In the genomic region with DNA sequence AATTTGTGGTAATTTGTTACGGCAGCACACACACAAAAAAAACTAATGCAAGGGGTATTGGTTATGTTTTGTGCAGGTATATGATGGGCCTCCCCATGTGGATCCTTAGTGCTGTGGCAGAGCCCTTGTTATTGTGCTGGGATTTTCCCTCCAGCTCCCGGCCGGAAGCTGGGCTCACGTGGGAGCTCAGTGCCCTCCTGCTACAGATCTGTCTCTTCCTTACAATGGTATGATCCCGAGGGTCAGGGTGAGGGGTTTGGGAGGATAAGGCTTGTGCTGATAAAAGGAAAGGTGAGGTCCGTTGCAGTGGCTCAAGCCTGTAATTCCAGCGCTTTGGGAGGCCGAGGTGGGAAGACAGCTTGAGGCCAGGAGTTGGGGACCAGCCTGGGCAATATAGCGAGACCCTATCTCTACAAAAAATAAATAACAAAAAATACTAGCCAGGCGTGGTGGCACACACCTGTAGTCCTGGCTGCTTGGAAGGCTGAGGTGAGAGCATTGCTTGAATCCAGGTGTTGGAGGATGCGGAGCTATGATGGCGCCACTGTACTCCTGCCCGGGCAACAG, we compare ENCODE assay signal across 9 cellular contexts. TPM values are rescaled to one million over a fixed set of nuclear protein-coding genes. Genes with fewer than 3 reads are reported as not detected.
A peak's percentile ranks its signal among the peaks of the same experiment; 100 is the strongest.
DNase-seq lines count a peak whose midpoint lies in the region; ATAC-seq, FAIRE-seq and TF ChIP-seq lines count a peak whose summit lies in the region.
"Had no signal": no experiment of that assay in that cellular context is flagged by ENCODE, and none has a peak within 500 bp of the region (broad histone marks: within the 10 kb centered on the region; RNA-seq: fewer than 3 reads in every experiment).

No MANE protein-coding gene starts in this region.

- H3K27ac ChIP-seq in A549 = peak overlapping the region; percentile 84 to 96
- no peak overlapping the region for H3K27ac ChIP-seq in HCT116 (ENCODE audit: low read depth, low read length)

- peak overlapping the region; percentile 94 for H3K27ac Mint-ChIP-seq in mesothelial cell of epicardium

- no peak for TF ChIP-seq EP300 in A549 (IDR thresholded peaks at IDR 0.05)

- H3K4me1 ChIP-seq in A549 = peaks cover 71% of the 10 kb centered on the region
- peaks cover 27 to 61% of the 10 kb centered on the region in 2 experiments for H3K4me1 ChIP-seq in HCT116 (ENCODE audit: control insufficient read depth in 1 of 2, insufficient read depth in 2 of 2, low read length in 2 of 2)
- H3K4me1 ChIP-seq in adipocyte (ENCODE audit: control insufficient read depth, insufficient read depth, low read length) = peaks cover 38% of the 10 kb centered on the region

- H3K4me1 Mint-ChIP-seq in mesothelial cell of epicardium = peaks cover 42% of the 10 kb centered on the region

- TF ChIP-seq RAD21 in A549 (conservative IDR thresholded peaks at IDR 0.05 in 1 of 2, IDR thresholded peaks at IDR 0.05 in 1 of 2) (no peak), HCT116 (IDR thresholded peaks at IDR 0.05; ENCODE audit: low read depth) (no peak)

- 92% methylated on average over 13 of the region's 13 CpGs for WGBS in A549 (ENCODE audit: missing lambda C conversion rate)

- H3K9me2 ChIP-seq in HCT116 (ENCODE audit: insufficient read depth) = no peaks in the 10 kb centered on the region

- FAIRE-seq in A549 (lab: Jason Lieb, UNC) = no peak
- no peak for FAIRE-seq in RCC 7860 (lab: Jason Lieb, UNC)

- no peak overlapping the region for H2AFZ ChIP-seq in HCT116 (ENCODE audit: low read depth, low read length, poor library complexity, severe bottlenecking)

- POLR2A ChIA-PET in A549 (lab: Yijun Ruan, JAX) (interaction anchor here (1.8 kb wide), 1 partner anchor 10 kb away, joined by 9 read pairs; no protein-coding TSS in a partner anchor), HCT116 (lab: Charles Lee) (interaction anchor here (1.4 kb wide), 1 partner anchor 28 kb away, joined by 5 read pairs; no protein-coding TSS in a partner anchor)

- CTCF ChIA-PET in A549 (lab: Yijun Ruan, JAX) = interaction anchor here (0.9 to 59.0 kb wide), 14 partner anchors 7 to 90 kb away, joined by 3 to 1532 read pairs (median 5); a partner anchor contains a TSS
- CTCF ChIA-PET in HCT116 (lab: Charles Lee) = interaction anchor here (1.0 to 4.5 kb wide), 5 partner anchors 14 to 68 kb away, joined by 3 to 25 read pairs (median 6); a partner anchor contains a TSS

- peaks cover 24% of the 10 kb centered on the region for H3K79me2 ChIP-seq in HCT116 (ENCODE audit: insufficient read depth, low read length)

- H3K9ac ChIP-seq in HCT116 (ENCODE audit: low read length) (no peak overlapping the region), adipocyte (ENCODE audit: low read length) (peak overlapping the region; percentile 85)

- no peaks in the 10 kb centered on the region for H3K27me3 Mint-ChIP-seq in mesothelial cell of epicardium (ENCODE audit: low read depth)

- H3K4me3 Mint-ChIP-seq in mesothelial cell of epicardium = peak overlapping the region; percentile 79

- no peaks in the 10 kb centered on the region for H3K36me3 ChIP-seq in HCT116 (ENCODE audit: control insufficient read depth in 1 of 2, insufficient read depth in 2 of 2, low read length in 2 of 2)
- no peaks in the 10 kb centered on the region for H3K36me3 ChIP-seq in adipocyte (ENCODE audit: control insufficient read depth, insufficient read depth, low read length, severe bottlenecking)

- H3K9me3 ChIP-seq in A549 = no peaks in the 10 kb centered on the region
- H3K9me3 ChIP-seq in HCT116 (ENCODE audit: control insufficient read depth in 1 of 2, insufficient read depth in 1 of 2, low read depth in 1 of 2, low read length in 2 of 2) = no peaks in the 10 kb centered on the region
- no peaks in the 10 kb centered on the region for H3K9me3 ChIP-seq in adipocyte (ENCODE audit: control insufficient read depth, low read length)

- H3K4me2 ChIP-seq in A549 (peak overlapping the region; percentile 74), HCT116 (ENCODE audit: low read length) (peak overlapping the region; percentile 99)

- no peak for TF ChIP-seq CTCF in A549 (IDR thresholded peaks at IDR 0.05)
- no peak for TF ChIP-seq CTCF in HCT116 (IDR thresholded peaks at IDR 0.05 in 2 of 3, conservative IDR thresholded peaks at IDR 0.05 in 1 of 3; ENCODE audit: borderline replicate concordance in 1 of 3, insufficient read depth in 1 of 3, low read depth in 2 of 3, low read length in 2 of 3)
- TF ChIP-seq CTCF in mesothelial cell of epicardium (IDR thresholded peaks at IDR 0.05; ENCODE audit: unreplicated experiment) = no peak

- RAD21 ChIA-PET in HCT116 (lab: Charles Lee; ENCODE audit: low non-redundant PET in 1 of 2, low total read pairs in 2 of 2, uncharacterized antibody in 2 of 2, unreplicated experiment in 2 of 2) = interaction anchor here (1.3 to 1.8 kb wide), 2 partner anchors 66 kb away, joined by 3 to 6 read pairs; no protein-coding TSS in a partner anchor

- H3K27me3 ChIP-seq in HCT116 (ENCODE audit: insufficient read depth, low read length) (no peaks in the 10 kb centered on the region), adipocyte (replicated peaks; ENCODE audit: control insufficient read depth, insufficient read depth, low read length) (no peaks in the 10 kb centered on the region)

- BruUV-seq in HCT116 (replicated peaks; lab: Mats Ljungman, UMichigan) = no TSS peak

- no peaks in the 10 kb centered on the region for H4K20me1 ChIP-seq in HCT116 (ENCODE audit: insufficient read depth)

- intact Hi-C loops in HCT116 (cut with micrococcal nuclease) = loop anchor here (10.0 kb wide), 1 partner anchor 737 kb away; no protein-coding TSS in a partner anchor

- H3K4me3 ChIP-seq in A549 (peak overlapping the region; percentile 79; the same call in 2 of the 3 replicates), HCT116 (replicated peaks in 1 of 2; ENCODE audit: low read depth in 1 of 2, low read length in 2 of 2) (peak overlapping the region in 1 of 2 experiments; percentile 39; a peak in 2 of 4 replicates), adipocyte (ENCODE audit: low read length) (peak overlapping the region; percentile 87)

- TF ChIP-seq POLR2A in A549 (IDR thresholded peaks at IDR 0.05; ENCODE audit: low read length) = no peak
- TF ChIP-seq POLR2A in HCT116 (IDR thresholded peaks at IDR 0.05; ENCODE audit: borderline replicate concordance, extremely low read depth, insufficient read depth, insufficient read length) = no peak

- DNase-seq in A549 (ENCODE audit: low read depth in 1 of 2, low spot score in 1 of 2) (no peak), HCT116 (ENCODE audit: low read depth, low spot score) (no peak), adipocyte (ENCODE audit: low read depth) (no peak), mesothelial cell of epicardium (ENCODE audit: low spot score in 2 of 2, unreplicated experiment in 2 of 2) (no peak), RCC 7860 (ENCODE audit: low spot score) (no peak)
- DNase-seq in effector CD4-positive, alpha-beta T cell = no peak
- DNase-seq: DMS153 had no signal

- H3K9me3 Mint-ChIP-seq in mesothelial cell of epicardium = no peaks in the 10 kb centered on the region

- no peaks in the 10 kb centered on the region for H3K36me3 Mint-ChIP-seq in mesothelial cell of epicardium

- ATAC-seq in A549 (no peak), HCT116 (no peak), HG02852 (IDR thresholded peaks at IDR 0.05; ENCODE audit: unreplicated experiment) (no peak), HG02938 (IDR thresholded peaks at IDR 0.05; ENCODE audit: unreplicated experiment) (no peak)

TF ChIP-seq in A549, 52 proteins besides CTCF, POLR2A, EP300 and RAD21 (continues in another document):
- no peak for TF ChIP-seq TFCP2L1 (CRISPR knock-in tag; IDR thresholded peaks at IDR 0.05)

TF ChIP-seq in HCT116, 20 proteins besides CTCF, POLR2A, EP300 and RAD21:
- TF ChIP-seq YY1 (IDR thresholded peaks at IDR 0.05; ENCODE audit: extremely low read depth, insufficient replicate concordance, low read depth, low read length) (no peak), SIN3A (IDR thresholded peaks at IDR 0.05; ENCODE audit: low read depth) (peak; percentile 12; the same call in 1 of the 2 replicates)

RNA-seq across cellular contexts. Expression of a gene that starts 0.9 kb away (rescaled TPM):
- polyA plus RNA-seq in A549 (2011; rRNA removed) (25.1 and 27.3 TPM in 2 replicates), A549 (2017; fragmentation: RNase III; extraction: RNeasy Plus Mini Kit Qiagen cat#74134 plus additional on column Dnase treatment) (32.6 to 35.2 TPM (median 33.3 TPM) in 3 replicates)
- 27.5 and 39.0 TPM in 2 replicates for polyA plus RNA-seq in A549 (2012; cell fraction: cytosol; rRNA removed)
- 43.0 and 43.8 TPM in 2 replicates for polyA plus RNA-seq in A549 (2012; cell fraction: nucleus; rRNA removed)
- polyA minus RNA-seq in A549 (2011; rRNA and poly(A)+ RNA removed) = 37.7 and 42.9 TPM in 2 replicates
- total RNA-seq in HCT116 (2021; ENCODE audit: unreplicated experiment) (20.0 TPM), mesothelial cell of epicardium (25.3 to 27.7 TPM (median 27.0 TPM) in 3 replicates)
- polyA plus RNA-seq in HCT116 (2012) = 12.2 and 15.7 TPM in 2 replicates

RNA-seq across cellular contexts. Expression of a gene that starts 13.5 kb away (rescaled TPM):
- polyA plus RNA-seq in A549 (2011; rRNA removed) = 0.70 and 0.75 TPM in 2 replicates
- polyA plus RNA-seq in A549 (2012; cell fraction: cytosol; rRNA removed) = 0.69 and 0.70 TPM in 2 replicates
- 2.3 and 2.9 TPM in 2 replicates for polyA plus RNA-seq in A549 (2012; cell fraction: nucleus; rRNA removed)
- 0.69 to 0.89 TPM (median 0.88 TPM) in 3 replicates for polyA plus RNA-seq in A549 (2017; fragmentation: RNase III; extraction: RNeasy Plus Mini Kit Qiagen cat#74134 plus additional on column Dnase treatment)
- 1.8 and 2.2 TPM in 2 replicates for polyA minus RNA-seq in A549 (2011; rRNA and poly(A)+ RNA removed)
- 1.8 TPM for total RNA-seq in HCT116 (2021; ENCODE audit: unreplicated experiment)
- polyA plus RNA-seq in HCT116 (2012) = 1.1 and 1.9 TPM in 2 replicates
- 18.0 to 20.9 TPM (median 19.4 TPM) in 3 replicates for total RNA-seq in mesothelial cell of epicardium

RNA-seq across cellular contexts. Expression of a gene that starts 46.9 kb away (rescaled TPM):
- not detected in 2 replicates for polyA plus RNA-seq in A549 (2011; rRNA removed)
- not detected in 2 replicates for polyA plus RNA-seq in A549 (2012; cell fraction: cytosol; rRNA removed)
- polyA plus RNA-seq in A549 (2012; cell fraction: nucleus; rRNA removed) = 0.04 TPM in 1 of 2 replicates, not detected in the other
- not detected in 3 replicates for polyA plus RNA-seq in A549 (2017; fragmentation: RNase III; extraction: RNeasy Plus Mini Kit Qiagen cat#74134 plus additional on column Dnase treatment)
- not detected in 2 replicates for polyA minus RNA-seq in A549 (2011; rRNA and poly(A)+ RNA removed)
- total RNA-seq in HCT116 (2021; ENCODE audit: unreplicated experiment) = not detected
- polyA plus RNA-seq in HCT116 (2012) = 0.08 TPM in 1 of 2 replicates, not detected in the other
- 0.11 to 0.51 TPM (median 0.29 TPM) in 3 replicates for total RNA-seq in mesothelial cell of epicardium

RNA-seq across cellular contexts. Expression of a gene that starts 47.5 kb away (rescaled TPM):
- polyA plus RNA-seq in A549 (2011; rRNA removed) (17.2 and 20.8 TPM in 2 replicates), A549 (2017; fragmentation: RNase III; extraction: RNeasy Plus Mini Kit Qiagen cat#74134 plus additional on column Dnase treatment) (34.1 to 38.9 TPM (median 36.0 TPM) in 3 replicates)
- 42.9 and 56.8 TPM in 2 replicates for polyA plus RNA-seq in A549 (2012; cell fraction: cytosol; rRNA removed)
- polyA plus RNA-seq in A549 (2012; cell fraction: nucleus; rRNA removed) = 170 and 171 TPM in 2 replicates
- polyA minus RNA-seq in A549 (2011; rRNA and poly(A)+ RNA removed) = 20.2 and 26.1 TPM in 2 replicates
- total RNA-seq in HCT116 (2021; ENCODE audit: unreplicated experiment) (38.1 TPM), mesothelial cell of epicardium (113 to 132 TPM (median 123 TPM) in 3 replicates)
- polyA plus RNA-seq in HCT116 (2012) = 23.3 and 24.6 TPM in 2 replicates
